Comparison of ENCODE assay signal across 35 cellular contexts in genomic region chr19:4200940-4201542, GRCh38. TPM values are rescaled to one million over a fixed set of nuclear protein-coding genes. Genes with fewer than 3 reads are reported as not detected.
"Had no signal": no experiment of that assay in that cellular context is flagged by ENCODE, and none has a peak within 500 bp of the region (broad histone marks: within the 10 kb centered on the region; RNA-seq: fewer than 3 reads in every experiment).

No MANE protein-coding gene starts in this region.

- H3K36me3 ChIP-seq: left ventricle myocardium inferior, right atrium auricular region, right lobe of liver, tibial nerve, uterus had no signal

- H3K9ac ChIP-seq: parathyroid adenoma had no signal

- H3K9me3 Mint-ChIP-seq: mesothelial cell of epicardium had no signal

- H3K4me3 ChIP-seq: hepatocyte, left ventricle myocardium inferior, lung, mucosa of descending colon, right atrium auricular region, right lobe of liver, smooth muscle cell, tibial nerve, uterus had no signal

- H3K27me3 ChIP-seq: right lobe of liver had no signal

- H3K79me2 ChIP-seq: hepatocyte, parathyroid adenoma had no signal

- H3K4me2 ChIP-seq: hepatocyte, smooth muscle cell had no signal

- H3K36me3 Mint-ChIP-seq: mesothelial cell of epicardium had no signal

- DNase-seq: islet precursor cell; left ventricle myocardium inferior; mesendoderm; mucosa of descending colon; naive thymus-derived CD4-positive, alpha-beta T cell; nucleus accumbens; right lobe of liver; stimulated activated CD4-positive, alpha-beta T cell treated with anti-CD3 and anti-CD28 coated beads, Interleukin-1b, Interleukin-23, amount 100 ng/mL, for 48 hours; stimulated activated CD4-positive, alpha-beta T cell treated with anti-CD3 and anti-CD28 coated beads, Interleukin-2, amount 100 ng/mL, for 48 hours; stimulated activated CD4-positive, alpha-beta T cell treated with anti-CD3 and anti-CD28 coated beads, Interleukin-4, amount 100 ng/mL, for 4 hours; stimulated activated CD8-positive, alpha-beta memory T cell treated with anti-CD3 and anti-CD28 coated beads, Interleukin-4, amount 100 ng/mL, for 48 hours; stimulated activated naive CD4-positive, alpha-beta T cell treated with Interleukin-2 at 50 U/mL for 16 hours; stimulated activated naive CD8-positive, alpha-beta T cell treated with anti-CD3 and anti-CD28 coated beads, Interleukin-15, amount 100 ng/mL, for 72 hours; substantia nigra; uterus had no signal

- H2AFZ ChIP-seq: hepatocyte, parathyroid adenoma had no signal

- H3K27ac ChIP-seq: hepatocyte, left ventricle myocardium inferior, parathyroid adenoma, right atrium auricular region, right lobe of liver, tibial nerve, uterus had no signal

- H3K4me1 ChIP-seq: parathyroid adenoma had no signal

- H3K9me3 ChIP-seq: left ventricle myocardium inferior, mucosa of descending colon, right atrium auricular region, right lobe of liver, tibial nerve, uterus had no signal

- H3K4me3 Mint-ChIP-seq: mesothelial cell of epicardium; naive thymus-derived CD4-positive, alpha-beta T cell; natural killer cell treated with Interleukin-12 subunit alpha and Interleukin-12 subunit beta and Interleukin-15 and Interleukin-18, amount 100 ng/mL, for 72 hours; stimulated activated memory B cell treated with anti-CD40 and anti-IgM and Interleukin-4, amounts not matched to agents 10 μg/mL and 1 μg/mL and 100 μg/mL, for 72 hours; stimulated activated naive CD8-positive, alpha-beta T cell treated with anti-CD3 and anti-CD28 coated beads, Interleukin-15, amount 100 ng/mL, for 72 hours; type B pancreatic cell had no signal

- H3K27ac Mint-ChIP-seq: mesothelial cell of epicardium; natural killer cell treated with Interleukin-12 subunit alpha and Interleukin-12 subunit beta and Interleukin-15 and Interleukin-18, amount 100 ng/mL, for 72 hours; stimulated activated memory B cell treated with anti-CD40 and anti-IgM and Interleukin-4, amounts not matched to agents 10 μg/mL and 1 μg/mL and 100 μg/mL, for 72 hours; type B pancreatic cell had no signal

- ATAC-seq: mucosa of descending colon; naive thymus-derived CD4-positive, alpha-beta T cell; natural killer cell treated with Interleukin-12 subunit alpha and Interleukin-12 subunit beta and Interleukin-15 and Interleukin-18, amount 100 ng/mL, for 72 hours; right lobe of liver; stimulated activated memory B cell treated with anti-CD40 and anti-IgM and Interleukin-4, amounts not matched to agents 10 μg/mL and 1 μg/mL and 100 μg/mL, for 72 hours; stimulated activated naive CD8-positive, alpha-beta T cell treated with anti-CD3 and anti-CD28 coated beads, Interleukin-15, amount 100 ng/mL, for 72 hours had no signal

RNA-seq across cellular contexts. Expression of gene ANKRD24, which starts 18.6 kb away (rescaled TPM):
- total RNA-seq: skeletal muscle tissue, smooth muscle cell had no signal

RNA-seq across cellular contexts. Expression of gene EBI3, which starts 28.3 kb away (rescaled TPM):
- total RNA-seq: skeletal muscle tissue had no signal

RNA-seq across cellular contexts. Expression of gene CREB3L3, which starts 47.6 kb away (rescaled TPM):
- total RNA-seq: kidney epithelial cell; left ventricle myocardium inferior; lower leg skin; lung; mesothelial cell of epicardium; myocyte; naive thymus-derived CD4-positive, alpha-beta T cell; natural killer cell treated with Interleukin-12 subunit alpha and Interleukin-12 subunit beta and Interleukin-15 and Interleukin-18, amount 100 ng/mL, for 72 hours; osteocyte; posterior vena cava; pulmonary artery endothelial cell; renal cortical epithelial cell; right atrium auricular region; skeletal muscle tissue; smooth muscle cell; temporal lobe; tibial nerve; ureter; uterus had no signal
